Comparison of ENCODE assay signal across 1 cellular context in genomic region chr13:77026255-77026782, GRCh38.
TF ChIP-seq lines count a peak whose summit lies in the region.

No MANE protein-coding gene starts in this region.

TF ChIP-seq in HEK293, 187 proteins besides CTCF, POLR2A, EP300 and RAD21 (continued from another document and continues in another):
- TF ChIP-seq INSM2 (tag by site-specific recombination; IDR thresholded peaks at IDR 0.05) (no peak), KLF8 (tag by site-specific recombination; IDR thresholded peaks at IDR 0.05) (peak; percentile 34; the same call in 1 of the 2 replicates), ZNF48 (tag by site-specific recombination; IDR thresholded peaks at IDR 0.05) (no peak), ZNF670 (tag by site-specific recombination; IDR thresholded peaks at IDR 0.05; ENCODE audit: low read depth) (no peak), ZNF560 (tag by site-specific recombination; IDR thresholded peaks at IDR 0.05; ENCODE audit: borderline replicate concordance) (no peak), MZF1 (tag by site-specific recombination; IDR thresholded peaks at IDR 0.05; ENCODE audit: borderline replicate concordance) (peak; percentile 84; the same call in 1 of the 2 replicates), ATF2 (tag by site-specific recombination; IDR thresholded peaks at IDR 0.05; ENCODE audit: low read depth) (no peak), ZNF701 (tag by site-specific recombination; IDR thresholded peaks at IDR 0.05) (no peak), ZFP41 (tag by site-specific recombination; IDR thresholded peaks at IDR 0.05; ENCODE audit: borderline replicate concordance) (no peak), ZNF707 (tag by site-specific recombination; IDR thresholded peaks at IDR 0.05) (no peak), ZSCAN5A (tag by site-specific recombination; IDR thresholded peaks at IDR 0.05) (no peak), ZNF785 (tag by site-specific recombination; IDR thresholded peaks at IDR 0.05) (no peak), ZFP37 (tag by site-specific recombination; IDR thresholded peaks at IDR 0.05) (0 out of 2 replicates have a peak, but pooled peaks have one; percentile 30), ZNF221 (tag by site-specific recombination; IDR thresholded peaks at IDR 0.05; ENCODE audit: borderline replicate concordance) (no peak), ZNF274 (IDR thresholded peaks at IDR 0.05; ENCODE audit: low read length) (no peak), ZNF274 (tag by site-specific recombination; IDR thresholded peaks at IDR 0.05; ENCODE audit: borderline replicate concordance) (no peak), ZNF792 (tag by site-specific recombination; IDR thresholded peaks at IDR 0.05) (no peak), RBAK (tag by site-specific recombination; IDR thresholded peaks at IDR 0.05) (no peak), ZNF623 (tag by site-specific recombination; IDR thresholded peaks at IDR 0.05) (no peak), ZBTB7A (tag by site-specific recombination; IDR thresholded peaks at IDR 0.05; ENCODE audit: low read depth) (no peak), ZNF776 (tag by site-specific recombination; IDR thresholded peaks at IDR 0.05; ENCODE audit: borderline replicate concordance) (no peak), HOXA7 (CRISPR knock-in tag; IDR thresholded peaks at IDR 0.05; ENCODE audit: borderline replicate concordance) (no peak), ZNF549 (tag by site-specific recombination; IDR thresholded peaks at IDR 0.05) (no peak), ZNF658 (tag by site-specific recombination; IDR thresholded peaks at IDR 0.05) (no peak), ZNF280D (tag by site-specific recombination; IDR thresholded peaks at IDR 0.05) (no peak), ZNF561 (tag by site-specific recombination; IDR thresholded peaks at IDR 0.05; ENCODE audit: borderline replicate concordance) (peak; percentile 19; the same call in 1 of the 2 replicates), ZNF24 (tag by site-specific recombination; IDR thresholded peaks at IDR 0.05) (no peak), ZNF248 (tag by site-specific recombination; IDR thresholded peaks at IDR 0.05) (no peak), ZNF530 (tag by site-specific recombination; IDR thresholded peaks at IDR 0.05; ENCODE audit: low read depth) (no peak), ZNF514 (tag by site-specific recombination; IDR thresholded peaks at IDR 0.05) (no peak), ZNF155 (tag by site-specific recombination; IDR thresholded peaks at IDR 0.05) (no peak), ZNF366 (tag by site-specific recombination; conservative IDR thresholded peaks at IDR 0.05) (no peak), KLF9 (tag by site-specific recombination; IDR thresholded peaks at IDR 0.05; ENCODE audit: low read depth) (peak; percentile 73), GLIS2 (tag by site-specific recombination; IDR thresholded peaks at IDR 0.05) (peak; percentile 86), ZFHX2 (tag by site-specific recombination; conservative IDR thresholded peaks at IDR 0.05) (peak; percentile 71), ZBTB8A (tag by site-specific recombination; IDR thresholded peaks at IDR 0.05) (peak; percentile 74), ZNF416 (tag by site-specific recombination; IDR thresholded peaks at IDR 0.05) (no peak), ZNF791 (tag by site-specific recombination; IDR thresholded peaks at IDR 0.05) (no peak), EGR2 (tag by site-specific recombination; IDR thresholded peaks at IDR 0.05; ENCODE audit: low read depth) (peak; percentile 69; the same call in 1 of the 2 replicates), ZSCAN4 (tag by site-specific recombination; IDR thresholded peaks at IDR 0.05) (no peak), ZNF146 (tag by site-specific recombination; IDR thresholded peaks at IDR 0.05) (no peak), ZNF548 (tag by site-specific recombination; IDR thresholded peaks at IDR 0.05) (no peak), GLI4 (tag by site-specific recombination; IDR thresholded peaks at IDR 0.05) (no peak), WT1 (tag by site-specific recombination; IDR thresholded peaks at IDR 0.05) (no peak; the same call in 1 of the 2 replicates), ZNF292 (tag by site-specific recombination; IDR thresholded peaks at IDR 0.05; ENCODE audit: borderline replicate concordance, low read depth) (no peak), REPIN1 (tag by site-specific recombination; IDR thresholded peaks at IDR 0.05; ENCODE audit: low read depth) (no peak), ZBTB21 (tag by site-specific recombination; IDR thresholded peaks at IDR 0.05) (no peak), ZNF174 (tag by site-specific recombination; IDR thresholded peaks at IDR 0.05) (no peak), ZNF341 (tag by site-specific recombination; IDR thresholded peaks at IDR 0.05; ENCODE audit: low read depth) (peak; percentile 58), ZNF211 (tag by site-specific recombination; IDR thresholded peaks at IDR 0.05; ENCODE audit: low read depth) (no peak), ZNF510 (tag by site-specific recombination; IDR thresholded peaks at IDR 0.05; ENCODE audit: insufficient replicate concordance) (no peak), ZSCAN30 (tag by site-specific recombination; IDR thresholded peaks at IDR 0.05) (peak; percentile 45), ZNF521 (tag by site-specific recombination; IDR thresholded peaks at IDR 0.05) (no peak), ZBTB44 (tag by site-specific recombination; IDR thresholded peaks at IDR 0.05) (no peak), BCL11B (tag by site-specific recombination; IDR thresholded peaks at IDR 0.05; ENCODE audit: low read depth) (no peak), ZNF473 (tag by site-specific recombination; IDR thresholded peaks at IDR 0.05) (no peak), TSHZ1 (tag by site-specific recombination; IDR thresholded peaks at IDR 0.05; ENCODE audit: borderline replicate concordance) (no peak), KLF1 (tag by site-specific recombination; IDR thresholded peaks at IDR 0.05) (peak; percentile 95), ZNF202 (tag by site-specific recombination; IDR thresholded peaks at IDR 0.05; ENCODE audit: borderline replicate concordance) (no peak), ZNF302 (tag by site-specific recombination; IDR thresholded peaks at IDR 0.05; ENCODE audit: low read depth) (no peak), ZNF350 (tag by site-specific recombination; IDR thresholded peaks at IDR 0.05) (no peak), ZNF175 (tag by site-specific recombination; IDR thresholded peaks at IDR 0.05) (no peak)
